In genomic region chr13:111042661-111043226, GRCh38 we compare ENCODE assay signal across 29 cellular contexts.
"Had no signal": no experiment of that assay in that cellular context is flagged by ENCODE, and none has a peak within 500 bp of the region (broad histone marks: within the 10 kb centered on the region; RNA-seq: fewer than 3 reads in every experiment).

No MANE protein-coding gene starts in this region.

- H3K36me3 ChIP-seq: breast epithelium, MG63, WERI-Rb-1 had no signal

- ATAC-seq: activated CD8-positive, alpha-beta T cell treated with anti-CD3 and anti-CD28 coated beads, Interleukin-2, amount 10 ng/mL, durations not matched to agents 7 days and 5 days; body of pancreas had no signal

- DNase-seq: activated CD4-positive, alpha-beta T cell treated with anti-CD3 and anti-CD28 coated beads for 36 hours; activated CD4-positive, alpha-beta T cell treated with anti-CD3 and anti-CD28 coated beads, Interleukin-2, amount 10 ng/mL, durations not matched to agents 7 days and 5 days; activated CD4-positive, alpha-beta T cell treated with anti-CD3 and anti-CD28 coated beads, Interleukin-2, amount 50 U/mL, for 48 hours; activated CD4-positive, CD25-positive, alpha-beta regulatory T cell; activated CD8-positive, alpha-beta T cell treated with anti-CD3 and anti-CD28 coated beads, Interleukin-2, amount 10 ng/mL, durations not matched to agents 7 days and 5 days; activated gamma-delta T cell; activated naive CD4-positive, alpha-beta T cell treated with Interleukin-2 at 50 U/mL for 16 hours; activated naive CD8-positive, alpha-beta T cell treated with anti-CD3 and anti-CD28 coated beads, Interleukin-2, amount 10 ng/mL, durations not matched to agents 7 days and 5 days; activated T-cell treated with anti-CD3 and anti-CD28 coated beads, Interleukin-2, amount 50 U/mL, for 24 hours; amygdala; body of pancreas; Kasumi-1; KG1; MG63; NCI-H1048; NCI-H1105 treated with DMSO at 0.1 percent for 48 hours; NCI-H1436; NCI-H1694; NCI-H2029; NCI-H345; NCI-H524 treated with DMSO at 0.1 percent for 48 hours; NCI-H748 treated with DMSO at 0.1 percent for 48 hours; SW 1271; WERI-Rb-1 had no signal

- H2AFZ ChIP-seq: PC-9 had no signal

- H3K4me2 ChIP-seq: PC-9 had no signal

- FAIRE-seq: astrocyte, RCC 7860 had no signal

- H3K4me3 ChIP-seq: body of pancreas, breast epithelium, MG63, PC-9 had no signal

- H3K27ac ChIP-seq: body of pancreas, breast epithelium, PC-9, RWPE1, WERI-Rb-1 had no signal

- H3K4me1 ChIP-seq: body of pancreas, breast epithelium had no signal

- H3K9me3 ChIP-seq: body of pancreas, breast epithelium, MG63 had no signal

- H3K27me3 ChIP-seq: body of pancreas, breast epithelium had no signal
